ENCODE assay signal across 37 cellular contexts in genomic region chr3:79824166-79824565, GRCh38. TPM values are rescaled to one million over a fixed set of nuclear protein-coding genes. Genes with fewer than 3 reads are reported as not detected.
"Had no signal": no experiment of that assay in that cellular context is flagged by ENCODE, and none has a peak within 500 bp of the region (broad histone marks: within the 10 kb centered on the region; RNA-seq: fewer than 3 reads in every experiment).

No MANE protein-coding gene starts in this region.

- H3K27me3 Mint-ChIP-seq: activated CD4-positive, alpha-beta memory T cell treated with anti-CD3 and anti-CD28 coated beads, Interleukin-2, amount 10 ng/mL, durations not matched to agents 7 days and 5 days; activated CD4-positive, alpha-beta T cell treated with anti-CD3 and anti-CD28 coated beads for 36 hours; activated CD4-positive, alpha-beta T cell treated with anti-CD3 and anti-CD28 coated beads, Interleukin-2, amount 10 ng/mL, durations not matched to agents 7 days and 5 days; activated CD8-positive, alpha-beta memory T cell treated with anti-CD3 and anti-CD28 coated beads, Interleukin-2, amount 10 ng/mL, durations not matched to agents 7 days and 5 days; activated naive CD4-positive, alpha-beta T cell treated with anti-CD3 and anti-CD28 coated beads, Interleukin-2, amount 10 ng/mL, durations not matched to agents 7 days and 5 days; activated naive CD4-positive, alpha-beta T cell treated with anti-CD3 and anti-CD28 coated beads, Interleukin-2, amount 50 U/mL, for 24 hours; activated naive CD8-positive, alpha-beta T cell; activated naive CD8-positive, alpha-beta T cell treated with anti-CD3 and anti-CD28 coated beads, Interleukin-2, amount 10 ng/mL, durations not matched to agents 7 days and 5 days; activated naive CD8-positive, alpha-beta T cell treated with anti-CD3 and anti-CD28 coated beads, Interleukin-2, amount 50 U/mL, for 24 hours; activated T-cell treated with anti-CD3 and anti-CD28 coated beads, Interleukin-2, amount 50 U/mL, for 24 hours; brain; central memory CD8-positive, alpha-beta T cell had no signal

- H3K27ac Mint-ChIP-seq: activated CD4-positive, alpha-beta memory T cell treated with anti-CD3 and anti-CD28 coated beads, Interleukin-2, amount 10 ng/mL, durations not matched to agents 7 days and 5 days; activated CD4-positive, alpha-beta T cell treated with anti-CD3 and anti-CD28 coated beads for 36 hours; activated CD4-positive, alpha-beta T cell treated with anti-CD3 and anti-CD28 coated beads, Interleukin-2, amount 10 ng/mL, durations not matched to agents 7 days and 5 days; activated CD8-positive, alpha-beta memory T cell treated with anti-CD3 and anti-CD28 coated beads, Interleukin-2, amount 10 ng/mL, durations not matched to agents 7 days and 5 days; activated CD8-positive, alpha-beta T cell treated with anti-CD3 and anti-CD28 coated beads, Interleukin-2, amount 10 ng/mL, durations not matched to agents 7 days and 5 days; activated naive CD4-positive, alpha-beta T cell treated with anti-CD3 and anti-CD28 coated beads, Interleukin-2, amount 10 ng/mL, durations not matched to agents 7 days and 5 days; activated naive CD4-positive, alpha-beta T cell treated with anti-CD3 and anti-CD28 coated beads, Interleukin-2, amount 50 U/mL, for 24 hours; activated naive CD8-positive, alpha-beta T cell; activated naive CD8-positive, alpha-beta T cell treated with anti-CD3 and anti-CD28 coated beads, Interleukin-2, amount 10 ng/mL, durations not matched to agents 7 days and 5 days; activated naive CD8-positive, alpha-beta T cell treated with anti-CD3 and anti-CD28 coated beads, Interleukin-2, amount 50 U/mL, for 24 hours; activated T-cell treated with anti-CD3 and anti-CD28 coated beads, Interleukin-2, amount 50 U/mL, for 24 hours; activated T-helper 2 cell treated with anti-CD3 and anti-CD28 coated beads, Interferon-gamma antibody, Interleukin-2, Interleukin-4, amounts not matched to agents 10 μg/mL and 5 μg/mL and 100 μg/mL, durations not matched to agents 14 hours and 24 hours and 36 hours; brain; T-helper 1 cell treated with Interleukin-12 subunit alpha and Interleukin-12 subunit beta and Interleukin-4 antibody, amounts not matched to agents 30 μg/mL and 1 μg/mL, for 36 hours; T-helper 2 cell treated with Interferon-gamma antibody and Interleukin-4, amounts not matched to agents 5 μg/mL and 100 μg/mL, for 36 hours; WTC11 had no signal

- H3K27me3 ChIP-seq: ascending aorta, cardiac muscle cell had no signal

- H3K4me3 ChIP-seq: ascending aorta, cardiac muscle cell had no signal

- ATAC-seq: activated CD4-positive, alpha-beta T cell treated with anti-CD3 and anti-CD28 coated beads for 36 hours; activated CD4-positive, CD25-positive, alpha-beta regulatory T cell treated with anti-CD3 and anti-CD28 coated beads, Interleukin-2, amount 50 U/mL, for 24 hours; activated CD8-positive, alpha-beta memory T cell treated with anti-CD3 and anti-CD28 coated beads, Interleukin-2, amount 10 ng/mL, durations not matched to agents 7 days and 5 days; activated CD8-positive, alpha-beta T cell treated with anti-CD3 and anti-CD28 coated beads, Interleukin-2, amount 10 ng/mL, durations not matched to agents 7 days and 5 days; activated naive CD8-positive, alpha-beta T cell treated with anti-CD3 and anti-CD28 coated beads, Interleukin-2, amount 50 U/mL, for 24 hours; WTC11 had no signal

- H3K36me3 ChIP-seq: ascending aorta, cardiac muscle cell, WERI-Rb-1 had no signal

- H3K27ac ChIP-seq: ascending aorta, cardiac muscle cell, WERI-Rb-1 had no signal

- FAIRE-seq: bronchial epithelial cell had no signal

- H3K4me1 ChIP-seq: ascending aorta had no signal

- H3K9me3 ChIP-seq: ascending aorta had no signal

- H3K4me1 Mint-ChIP-seq: activated CD4-positive, alpha-beta memory T cell treated with anti-CD3 and anti-CD28 coated beads, Interleukin-2, amount 10 ng/mL, durations not matched to agents 7 days and 5 days; activated CD4-positive, alpha-beta T cell treated with anti-CD3 and anti-CD28 coated beads for 36 hours; activated CD4-positive, alpha-beta T cell treated with anti-CD3 and anti-CD28 coated beads, Interleukin-2, amount 10 ng/mL, durations not matched to agents 7 days and 5 days; activated CD8-positive, alpha-beta memory T cell treated with anti-CD3 and anti-CD28 coated beads, Interleukin-2, amount 10 ng/mL, durations not matched to agents 7 days and 5 days; activated naive CD4-positive, alpha-beta T cell treated with anti-CD3 and anti-CD28 coated beads, Interleukin-2, amount 10 ng/mL, durations not matched to agents 7 days and 5 days; activated naive CD4-positive, alpha-beta T cell treated with anti-CD3 and anti-CD28 coated beads, Interleukin-2, amount 50 U/mL, for 24 hours; activated naive CD8-positive, alpha-beta T cell treated with anti-CD3 and anti-CD28 coated beads, Interleukin-2, amount 10 ng/mL, durations not matched to agents 7 days and 5 days; activated naive CD8-positive, alpha-beta T cell treated with anti-CD3 and anti-CD28 coated beads, Interleukin-2, amount 50 U/mL, for 24 hours; brain; central memory CD8-positive, alpha-beta T cell had no signal

- H3K36me3 Mint-ChIP-seq: activated CD8-positive, alpha-beta memory T cell treated with anti-CD3 and anti-CD28 coated beads, Interleukin-2, amount 10 ng/mL, durations not matched to agents 7 days and 5 days; activated naive CD4-positive, alpha-beta T cell treated with anti-CD3 and anti-CD28 coated beads, Interleukin-2, amount 10 ng/mL, durations not matched to agents 7 days and 5 days; activated naive CD4-positive, alpha-beta T cell treated with anti-CD3 and anti-CD28 coated beads, Interleukin-2, amount 50 U/mL, for 24 hours; activated naive CD8-positive, alpha-beta T cell; activated naive CD8-positive, alpha-beta T cell treated with anti-CD3 and anti-CD28 coated beads, Interleukin-2, amount 10 ng/mL, durations not matched to agents 7 days and 5 days; brain; WTC11 had no signal

- H3K4me3 Mint-ChIP-seq: activated CD4-positive, alpha-beta memory T cell treated with anti-CD3 and anti-CD28 coated beads, Interleukin-2, amount 10 ng/mL, durations not matched to agents 7 days and 5 days; activated CD4-positive, alpha-beta T cell treated with anti-CD3 and anti-CD28 coated beads for 36 hours; activated CD4-positive, alpha-beta T cell treated with anti-CD3 and anti-CD28 coated beads, Interleukin-2, amount 10 ng/mL, durations not matched to agents 7 days and 5 days; activated CD8-positive, alpha-beta memory T cell treated with anti-CD3 and anti-CD28 coated beads, Interleukin-2, amount 10 ng/mL, durations not matched to agents 7 days and 5 days; activated CD8-positive, alpha-beta T cell treated with anti-CD3 and anti-CD28 coated beads, Interleukin-2, amount 10 ng/mL, durations not matched to agents 7 days and 5 days; activated naive CD4-positive, alpha-beta T cell treated with anti-CD3 and anti-CD28 coated beads, Interleukin-2, amount 10 ng/mL, durations not matched to agents 7 days and 5 days; activated naive CD4-positive, alpha-beta T cell treated with anti-CD3 and anti-CD28 coated beads, Interleukin-2, amount 50 U/mL, for 24 hours; activated naive CD8-positive, alpha-beta T cell; activated naive CD8-positive, alpha-beta T cell treated with anti-CD3 and anti-CD28 coated beads, Interleukin-2, amount 10 ng/mL, durations not matched to agents 7 days and 5 days; activated naive CD8-positive, alpha-beta T cell treated with anti-CD3 and anti-CD28 coated beads, Interleukin-2, amount 50 U/mL, for 24 hours; activated T-cell treated with anti-CD3 and anti-CD28 coated beads, Interleukin-2, amount 50 U/mL, for 24 hours; brain; central memory CD8-positive, alpha-beta T cell; T-helper 1 cell treated with Interleukin-12 subunit alpha and Interleukin-12 subunit beta and Interleukin-4 antibody, amounts not matched to agents 30 μg/mL and 1 μg/mL, for 36 hours; T-helper 2 cell treated with Interferon-gamma antibody and Interleukin-4, amounts not matched to agents 5 μg/mL and 100 μg/mL, for 36 hours; WTC11 had no signal

- DNase-seq: activated CD4-positive, alpha-beta memory T cell treated with anti-CD3 and anti-CD28 coated beads, Interleukin-2, amount 10 ng/mL, durations not matched to agents 7 days and 5 days; activated CD4-positive, alpha-beta T cell treated with anti-CD3 and anti-CD28 coated beads for 1 hour; activated CD4-positive, alpha-beta T cell treated with anti-CD3 and anti-CD28 coated beads for 36 hours; activated CD4-positive, alpha-beta T cell treated with anti-CD3 and anti-CD28 coated beads for 48 hours; activated CD4-positive, alpha-beta T cell treated with anti-CD3 and anti-CD28 coated beads, Interleukin-2, amount 10 ng/mL, durations not matched to agents 7 days and 5 days; activated CD4-positive, alpha-beta T cell treated with anti-CD3 and anti-CD28 coated beads, Interleukin-2, amount 50 U/mL, for 48 hours; activated CD8-positive, alpha-beta memory T cell treated with anti-CD3 and anti-CD28 coated beads for 24 hours; activated CD8-positive, alpha-beta memory T cell treated with anti-CD3 and anti-CD28 coated beads, Interleukin-2, amount 10 ng/mL, durations not matched to agents 7 days and 5 days; activated CD8-positive, alpha-beta memory T cell treated with anti-CD3 and anti-CD28 coated beads, Interleukin-2, amount 50 U/mL, for 48 hours; activated CD8-positive, alpha-beta T cell treated with anti-CD3 and anti-CD28 coated beads, Interleukin-2, amount 10 ng/mL, durations not matched to agents 7 days and 5 days; activated effector memory CD4-positive, alpha-beta T cell treated with Interleukin-2 at 50 U/mL for 16 hours; activated gamma-delta T cell; activated naive CD4-positive, alpha-beta T cell treated with anti-CD3 and anti-CD28 coated beads, Interleukin-2, amount 10 ng/mL, durations not matched to agents 7 days and 5 days; activated naive CD4-positive, alpha-beta T cell treated with Interleukin-2 at 50 U/mL for 16 hours; activated naive CD8-positive, alpha-beta T cell treated with anti-CD3 and anti-CD28 coated beads, Interleukin-2, amount 10 ng/mL, durations not matched to agents 7 days and 5 days; activated naive CD8-positive, alpha-beta T cell treated with anti-CD3 and anti-CD28 coated beads, Interleukin-2, amount 50 U/mL, for 24 hours; activated T-cell treated with anti-CD3 and anti-CD28 coated beads, Interleukin-2, amount 50 U/mL, for 24 hours; activated T-cell treated with anti-CD3 and anti-CD28 coated beads, Interleukin-2, amount 50 U/mL, for 48 hours; amygdala; anterior cingulate cortex; cerebellar nuclear complex; T-helper 1 cell; T-helper 2 cell; T-helper 9 cell; WERI-Rb-1 had no signal

RNA-seq across cellular contexts. Expression of gene ROBO1, which starts 56.4 kb away (rescaled TPM):
- total RNA-seq: activated CD4-positive, alpha-beta memory T cell treated with anti-CD3 and anti-CD28 coated beads, Interleukin-2, amount 10 ng/mL, durations not matched to agents 7 days and 5 days; activated T-helper 2 cell treated with anti-CD3 and anti-CD28 coated beads, Interferon-gamma antibody, Interleukin-2, Interleukin-4, amounts not matched to agents 10 μg/mL and 5 μg/mL and 100 μg/mL, durations not matched to agents 14 hours and 24 hours and 36 hours had no signal
